ENCODE assay signal across 1 cellular context in the genomic region with DNA sequence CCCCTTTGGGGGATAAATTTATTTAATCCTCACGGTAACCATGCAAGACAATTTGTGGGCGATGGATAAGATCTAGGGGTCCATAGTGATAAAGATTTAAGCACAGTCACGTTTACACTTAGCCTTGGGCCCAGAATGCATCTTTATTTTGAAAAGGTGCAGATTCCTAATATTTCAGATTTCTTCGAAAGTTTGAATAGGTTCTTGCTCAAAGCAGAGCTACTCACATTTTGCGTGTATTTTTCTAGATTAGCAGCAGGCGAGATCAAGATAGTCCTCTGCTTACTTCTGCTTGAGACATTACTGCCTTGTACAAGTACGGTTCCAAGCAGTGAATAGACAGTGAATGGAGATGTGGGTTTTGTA.
TF ChIP-seq lines count a peak whose summit lies in the region.

No MANE protein-coding gene starts in this region.

TF ChIP-seq in IMR-90, 13 proteins besides CTCF, POLR2A, EP300 and RAD21 (continued from another document):
- TF ChIP-seq, protein P1, sequence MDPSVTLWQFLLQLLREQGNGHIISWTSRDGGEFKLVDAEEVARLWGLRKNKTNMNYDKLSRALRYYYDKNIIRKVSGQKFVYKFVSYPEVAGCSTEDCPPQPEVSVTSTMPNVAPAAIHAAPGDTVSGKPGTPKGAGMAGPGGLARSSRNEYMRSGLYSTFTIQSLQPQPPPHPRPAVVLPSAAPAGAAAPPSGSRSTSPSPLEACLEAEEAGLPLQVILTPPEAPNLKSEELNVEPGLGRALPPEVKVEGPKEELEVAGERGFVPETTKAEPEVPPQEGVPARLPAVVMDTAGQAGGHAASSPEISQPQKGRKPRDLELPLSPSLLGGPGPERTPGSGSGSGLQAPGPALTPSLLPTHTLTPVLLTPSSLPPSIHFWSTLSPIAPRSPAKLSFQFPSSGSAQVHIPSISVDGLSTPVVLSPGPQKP (IDR thresholded peaks at IDR 0.05; ENCODE audit: borderline replicate concordance, low read depth, low read length) = no peak
- no peak for TF ChIP-seq SMC3 (IDR thresholded peaks at IDR 0.05; ENCODE audit: low read depth, low read length)
- no peak for TF ChIP-seq MXI1 (IDR thresholded peaks at IDR 0.05; ENCODE audit: borderline replicate concordance, low read depth, low read length)
- TF ChIP-seq RCOR1 (IDR thresholded peaks at IDR 0.05; ENCODE audit: insufficient replicate concordance, low read length) = no peak
- TF ChIP-seq BHLHE40 (IDR thresholded peaks at IDR 0.05; ENCODE audit: low read depth, low read length) = no peak
- no peak for TF ChIP-seq RFX5 (IDR thresholded peaks at IDR 0.05; ENCODE audit: low read depth, low read length)
- no peak for TF ChIP-seq MAZ (IDR thresholded peaks at IDR 0.05; ENCODE audit: borderline replicate concordance, low read depth, low read length)
- TF ChIP-seq, protein P2, sequence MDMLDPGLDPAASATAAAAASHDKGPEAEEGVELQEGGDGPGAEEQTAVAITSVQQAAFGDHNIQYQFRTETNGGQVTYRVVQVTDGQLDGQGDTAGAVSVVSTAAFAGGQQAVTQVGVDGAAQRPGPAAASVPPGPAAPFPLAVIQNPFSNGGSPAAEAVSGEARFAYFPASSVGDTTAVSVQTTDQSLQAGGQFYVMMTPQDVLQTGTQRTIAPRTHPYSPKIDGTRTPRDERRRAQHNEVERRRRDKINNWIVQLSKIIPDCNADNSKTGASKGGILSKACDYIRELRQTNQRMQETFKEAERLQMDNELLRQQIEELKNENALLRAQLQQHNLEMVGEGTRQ (IDR thresholded peaks at IDR 0.05; ENCODE audit: low read depth, low read length) = no peak
- no peak for TF ChIP-seq CHD1 (IDR thresholded peaks at IDR 0.05; ENCODE audit: low read depth, low read length)
- TF ChIP-seq MAFK (IDR thresholded peaks at IDR 0.05; ENCODE audit: low read depth, low read length) = no peak
- no peak for TF ChIP-seq CEBPB (IDR thresholded peaks at IDR 0.05; ENCODE audit: low read depth, low read length)
- TF ChIP-seq NFE2L2 (IDR thresholded peaks at IDR 0.05; ENCODE audit: low read depth, low read length) = no peak
